In the genomic region with DNA sequence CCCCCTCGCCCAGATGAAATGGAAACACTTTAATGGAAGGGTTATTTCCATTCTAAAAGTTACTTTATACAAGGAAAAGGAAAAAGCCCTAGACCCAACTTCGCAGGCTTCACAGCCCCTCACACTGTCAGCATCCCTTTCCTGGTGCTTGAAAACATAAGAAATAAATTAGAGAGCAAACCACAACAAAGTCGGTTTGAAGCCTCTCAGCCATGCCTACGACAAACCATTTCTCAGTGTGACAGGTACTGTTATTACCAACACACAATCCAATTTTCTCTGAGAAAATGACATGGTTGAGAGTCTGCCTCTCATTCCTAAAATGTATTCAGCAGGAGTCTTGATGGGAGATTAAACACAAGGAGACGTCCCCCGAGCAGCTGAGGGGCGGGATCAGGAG, we compare ENCODE assay signal across 1 cellular context. TPM values are rescaled to one million over a fixed set of nuclear protein-coding genes. Genes with fewer than 3 reads are reported as not detected.
"Had no signal": no experiment of that assay in that cellular context is flagged by ENCODE, and none has a peak within 500 bp of the region (broad histone marks: within the 10 kb centered on the region; RNA-seq: fewer than 3 reads in every experiment).

No MANE protein-coding gene starts in this region.

RNA-seq across cellular contexts. Expression of a gene that starts 51.3 kb away (rescaled TPM):
- total RNA-seq: endothelial cell of umbilical vein had no signal

RNA-seq across cellular contexts. Expression of a gene that starts 51.4 kb away (rescaled TPM):
- total RNA-seq: endothelial cell of umbilical vein had no signal
